In the genomic region with DNA sequence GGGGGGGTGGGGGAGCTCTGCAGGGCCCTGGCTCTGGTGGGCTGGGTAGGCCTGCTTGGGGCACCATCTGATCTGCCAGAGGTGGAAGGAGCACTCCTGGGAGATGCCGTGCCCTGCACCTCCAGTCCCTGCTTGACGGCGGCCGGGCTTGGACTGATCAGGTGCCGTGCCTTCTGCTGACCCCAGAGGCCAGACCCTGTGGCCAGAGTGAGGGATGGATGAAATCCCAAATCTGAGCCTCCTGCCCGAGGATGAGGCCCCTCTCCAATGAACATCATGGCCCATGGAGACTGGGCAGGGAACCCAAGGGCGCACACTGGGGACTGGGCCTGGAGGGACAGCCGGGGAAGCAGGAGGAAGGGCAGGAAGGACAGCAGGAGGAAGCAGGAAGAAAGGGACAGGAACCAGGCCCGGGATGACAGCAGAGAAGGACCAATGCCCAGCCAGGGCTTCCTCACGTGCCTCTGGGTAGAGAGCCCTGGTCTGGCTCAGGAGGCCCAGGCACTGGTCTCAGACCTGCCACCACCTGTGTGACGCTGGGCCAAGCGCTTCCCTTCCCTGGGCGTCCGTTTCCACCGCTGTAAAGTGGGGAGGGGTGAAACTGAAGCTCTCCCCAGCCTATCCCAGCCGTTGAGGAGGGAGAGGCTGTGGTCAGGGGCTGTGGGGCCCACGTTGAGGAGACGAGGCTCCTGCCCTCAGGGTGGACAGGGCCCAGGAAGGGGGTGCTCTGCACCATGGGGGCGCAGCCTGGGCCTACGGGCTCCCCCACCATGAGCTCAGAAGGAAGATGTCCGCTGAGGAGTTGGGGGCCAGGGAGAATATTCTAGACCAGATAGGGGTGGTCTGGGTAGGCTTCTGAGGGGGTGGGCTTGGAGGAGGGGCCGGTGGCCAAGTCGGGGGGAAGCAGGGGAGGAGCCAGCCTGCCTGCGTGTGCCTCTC, we compare ENCODE assay signal across 1 cellular context.
TF ChIP-seq lines count a peak whose summit lies in the region.

No MANE protein-coding gene starts in this region.

TF ChIP-seq in GM23338, 12 proteins besides CTCF, POLR2A, EP300 and RAD21:
- TF ChIP-seq, protein P1, sequence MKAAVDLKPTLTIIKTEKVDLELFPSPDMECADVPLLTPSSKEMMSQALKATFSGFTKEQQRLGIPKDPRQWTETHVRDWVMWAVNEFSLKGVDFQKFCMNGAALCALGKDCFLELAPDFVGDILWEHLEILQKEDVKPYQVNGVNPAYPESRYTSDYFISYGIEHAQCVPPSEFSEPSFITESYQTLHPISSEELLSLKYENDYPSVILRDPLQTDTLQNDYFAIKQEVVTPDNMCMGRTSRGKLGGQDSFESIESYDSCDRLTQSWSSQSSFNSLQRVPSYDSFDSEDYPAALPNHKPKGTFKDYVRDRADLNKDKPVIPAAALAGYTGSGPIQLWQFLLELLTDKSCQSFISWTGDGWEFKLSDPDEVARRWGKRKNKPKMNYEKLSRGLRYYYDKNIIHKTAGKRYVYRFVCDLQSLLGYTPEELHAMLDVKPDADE (IDR thresholded peaks at IDR 0.05) = no peak
- no peak for TF ChIP-seq EZH2phosphoT487 (IDR thresholded peaks at IDR 0.05; ENCODE audit: unreplicated experiment)
- TF ChIP-seq ZNF114 (CRISPR knock-in tag; IDR thresholded peaks at IDR 0.05) = no peak
- TF ChIP-seq, protein P2, sequence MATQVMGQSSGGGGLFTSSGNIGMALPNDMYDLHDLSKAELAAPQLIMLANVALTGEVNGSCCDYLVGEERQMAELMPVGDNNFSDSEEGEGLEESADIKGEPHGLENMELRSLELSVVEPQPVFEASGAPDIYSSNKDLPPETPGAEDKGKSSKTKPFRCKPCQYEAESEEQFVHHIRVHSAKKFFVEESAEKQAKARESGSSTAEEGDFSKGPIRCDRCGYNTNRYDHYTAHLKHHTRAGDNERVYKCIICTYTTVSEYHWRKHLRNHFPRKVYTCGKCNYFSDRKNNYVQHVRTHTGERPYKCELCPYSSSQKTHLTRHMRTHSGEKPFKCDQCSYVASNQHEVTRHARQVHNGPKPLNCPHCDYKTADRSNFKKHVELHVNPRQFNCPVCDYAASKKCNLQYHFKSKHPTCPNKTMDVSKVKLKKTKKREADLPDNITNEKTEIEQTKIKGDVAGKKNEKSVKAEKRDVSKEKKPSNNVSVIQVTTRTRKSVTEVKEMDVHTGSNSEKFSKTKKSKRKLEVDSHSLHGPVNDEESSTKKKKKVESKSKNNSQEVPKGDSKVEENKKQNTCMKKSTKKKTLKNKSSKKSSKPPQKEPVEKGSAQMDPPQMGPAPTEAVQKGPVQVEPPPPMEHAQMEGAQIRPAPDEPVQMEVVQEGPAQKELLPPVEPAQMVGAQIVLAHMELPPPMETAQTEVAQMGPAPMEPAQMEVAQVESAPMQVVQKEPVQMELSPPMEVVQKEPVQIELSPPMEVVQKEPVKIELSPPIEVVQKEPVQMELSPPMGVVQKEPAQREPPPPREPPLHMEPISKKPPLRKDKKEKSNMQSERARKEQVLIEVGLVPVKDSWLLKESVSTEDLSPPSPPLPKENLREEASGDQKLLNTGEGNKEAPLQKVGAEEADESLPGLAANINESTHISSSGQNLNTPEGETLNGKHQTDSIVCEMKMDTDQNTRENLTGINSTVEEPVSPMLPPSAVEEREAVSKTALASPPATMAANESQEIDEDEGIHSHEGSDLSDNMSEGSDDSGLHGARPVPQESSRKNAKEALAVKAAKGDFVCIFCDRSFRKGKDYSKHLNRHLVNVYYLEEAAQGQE (IDR thresholded peaks at IDR 0.05; ENCODE audit: unreplicated experiment) = no peak
- no peak for TF ChIP-seq NANOG (IDR thresholded peaks at IDR 0.05; ENCODE audit: borderline replicate concordance)
- TF ChIP-seq POLR2AphosphoS5 (IDR thresholded peaks at IDR 0.05; ENCODE audit: low read depth) = no peak
- TF ChIP-seq EZH2 (IDR thresholded peaks at IDR 0.05; ENCODE audit: low read depth, unreplicated experiment) = no peak
